13 cellular contexts compared by ENCODE assay signal in genomic region chr1:100396651-100397050, GRCh38. TPM values are rescaled to one million over a fixed set of nuclear protein-coding genes. Genes with fewer than 3 reads are reported as not detected.
DNase-seq lines count a peak whose midpoint lies in the region; ATAC-seq and TF ChIP-seq lines count a peak whose summit lies in the region.
"Had no signal": no experiment of that assay in that cellular context is flagged by ENCODE, and none has a peak within 500 bp of the region (broad histone marks: within the 10 kb centered on the region; RNA-seq: fewer than 3 reads in every experiment).

No MANE protein-coding gene starts in this region.

- H3K9ac ChIP-seq in endodermal cell (ENCODE audit: extremely low read depth, low read length, poor library complexity, severe bottlenecking) (no peak overlapping the region), GM23248 (no peak overlapping the region)

- TF ChIP-seq CTCF in C4-2B (conservative IDR thresholded peaks at IDR 0.05) (peak; percentile 15; the same call in 1 of the 2 replicates), GM12865 (IDR thresholded peaks at IDR 0.05; ENCODE audit: insufficient read depth, low read depth, low read length, missing control alignments) (no peak), endodermal cell (conservative IDR thresholded peaks at IDR 0.05) (peak; percentile 13), adrenal gland (IDR thresholded peaks at IDR 0.05) (no peak), right lobe of liver (IDR thresholded peaks at IDR 0.05) (no peak)

- peak overlapping the region; percentile 38 for H3K27ac Mint-ChIP-seq in T-helper 2 cell treated with Interferon-gamma antibody and Interleukin-4, amounts not matched to agents 5 μg/mL and 100 μg/mL, for 36 hours
- H3K27ac Mint-ChIP-seq in endodermal cell, result no peak overlapping the region

- H3K9me3 Mint-ChIP-seq in T-helper 2 cell treated with Interferon-gamma antibody and Interleukin-4, amounts not matched to agents 5 μg/mL and 100 μg/mL, for 36 hours, result peaks cover 9% of the 10 kb centered on the region
- H3K9me3 Mint-ChIP-seq in endodermal cell, result no peaks in the 10 kb centered on the region

- H3K79me2 ChIP-seq in GM23248 (ENCODE audit: insufficient read depth), result no peaks in the 10 kb centered on the region

- H2AFZ ChIP-seq in GM23248, result no peak overlapping the region

- peaks cover 75% of the 10 kb centered on the region for H3K4me1 Mint-ChIP-seq in T-helper 2 cell treated with Interferon-gamma antibody and Interleukin-4, amounts not matched to agents 5 μg/mL and 100 μg/mL, for 36 hours (ENCODE audit: low read depth)
- peaks cover 29% of the 10 kb centered on the region for H3K4me1 Mint-ChIP-seq in endodermal cell

- H3K27me3 ChIP-seq in endodermal cell (ENCODE audit: control insufficient read depth, insufficient read depth, low read length, poor library complexity, severe bottlenecking), result no peaks in the 10 kb centered on the region
- no peaks in the 10 kb centered on the region for H3K27me3 ChIP-seq in adrenal gland
- H3K27me3 ChIP-seq in right lobe of liver, result no peaks in the 10 kb centered on the region
- H3K27me3 ChIP-seq in GM23248 (replicated peaks; ENCODE audit: insufficient read depth), result no peaks in the 10 kb centered on the region
- H3K27me3 ChIP-seq: left lung had no signal

- H3F3A ChIP-seq in GM23248 (ENCODE audit: insufficient read depth), result no peaks in the 10 kb centered on the region

- H3K36me3 Mint-ChIP-seq in T-helper 2 cell treated with Interferon-gamma antibody and Interleukin-4, amounts not matched to agents 5 μg/mL and 100 μg/mL, for 36 hours (ENCODE audit: low read depth), result peaks cover 70% of the 10 kb centered on the region
- peaks cover 22% of the 10 kb centered on the region for H3K36me3 Mint-ChIP-seq in endodermal cell (ENCODE audit: low read depth)

- WGBS in endodermal cell (ENCODE audit: insufficient coverage in 1 of 2, insufficient read length in 1 of 2), 2 experiments, result 80 to 97% methylated on average over 1 to 3 of the region's 3 CpGs
- 91 to 96% (median 93%) methylated on average over 3 of the region's 3 CpGs for WGBS in adrenal gland, 4 donors
- WGBS in right lobe of liver (ENCODE audit: insufficient coverage, low coverage, low lambda C conversion rate, missing lambda C conversion rate), result 71% methylated on average over 3 of the region's 3 CpGs
- WGBS in GM23248 (ENCODE audit: low coverage in 1 of 2, low lambda C conversion rate in 2 of 2, missing lambda C conversion rate in 2 of 2), 2 experiments, result 78 to 89% methylated on average over 3 of the region's 3 CpGs

- H3K4me1 ChIP-seq in endodermal cell (ENCODE audit: control insufficient read depth, insufficient read depth, low read length) (no peaks in the 10 kb centered on the region), adrenal gland (replicated peaks in 1 of 2) (peaks cover 0 to 9% of the 10 kb centered on the region in 2 donors), right lobe of liver (no peaks in the 10 kb centered on the region), GM23248 (ENCODE audit: insufficient read depth) (no peaks in the 10 kb centered on the region)

- no peaks in the 10 kb centered on the region for H4K20me1 ChIP-seq in GM23248 (ENCODE audit: insufficient read depth)

- H3K9me3 ChIP-seq in endodermal cell (ENCODE audit: control insufficient read depth, low read length), result peaks cover 10% of the 10 kb centered on the region
- no peaks in the 10 kb centered on the region for H3K9me3 ChIP-seq in adrenal gland (replicated peaks in 1 of 3)
- H3K9me3 ChIP-seq in right lobe of liver, result no peaks in the 10 kb centered on the region
- H3K9me3 ChIP-seq in GM23248 (ENCODE audit: low read depth), result no peaks in the 10 kb centered on the region
- H3K9me3 ChIP-seq: left lung, thoracic aorta had no signal

- H3K4me3 ChIP-seq in GM12865 (ENCODE audit: low read depth, low read length) (no peak overlapping the region), endodermal cell (ENCODE audit: low read length) (no peak overlapping the region), adrenal gland (no peak overlapping the region), right lobe of liver (no peak overlapping the region), GM23248 (no peak overlapping the region)
- H3K4me3 ChIP-seq: left lung, thoracic aorta had no signal

- ATAC-seq in right lobe of liver, result no peak
- ATAC-seq: left lung had no signal

- DNase-seq in GM12865 (ENCODE audit: low read depth) (peak; percentile 8), endodermal cell (no peak), adrenal gland (no peak), right lobe of liver (no peak), GM23248 (no peak)
- no peak for DNase-seq in T-helper 2 cell treated with Interferon-gamma antibody and Interleukin-4, amounts not matched to agents 5 μg/mL and 100 μg/mL, for 36 hours (ENCODE audit: low spot score)
- DNase-seq: left lung, naive B cell, NCI-H82, retina had no signal

- H3K27me3 Mint-ChIP-seq in T-helper 2 cell treated with Interferon-gamma antibody and Interleukin-4, amounts not matched to agents 5 μg/mL and 100 μg/mL, for 36 hours (ENCODE audit: low read depth), result no peaks in the 10 kb centered on the region
- no peaks in the 10 kb centered on the region for H3K27me3 Mint-ChIP-seq in endodermal cell (ENCODE audit: insufficient read depth)
- H3K27me3 Mint-ChIP-seq: naive B cell had no signal

- in situ Hi-C loops in GM23248 (cut with MboI), result no loop called here

- H3K4me2 ChIP-seq in GM23248 (ENCODE audit: unreplicated experiment), result no peak overlapping the region

- no peak for TF ChIP-seq POLR2A in adrenal gland (IDR thresholded peaks at IDR 0.05)
- TF ChIP-seq POLR2A in right lobe of liver (IDR thresholded peaks at IDR 0.05), result no peak

- no peaks in the 10 kb centered on the region for H3K9me2 ChIP-seq in GM23248 (ENCODE audit: insufficient read depth)

- H3K27ac ChIP-seq in C4-2B (no peak overlapping the region), endodermal cell (ENCODE audit: low read depth, low read length) (no peak overlapping the region), adrenal gland (no peak overlapping the region), right lobe of liver (no peak overlapping the region), GM23248 (no peak overlapping the region)
- H3K27ac ChIP-seq: HL-60, thoracic aorta had no signal

- H3K36me3 ChIP-seq in endodermal cell (ENCODE audit: control insufficient read depth, insufficient read depth, low read length) (peaks cover 33% of the 10 kb centered on the region), adrenal gland (replicated peaks in 1 of 2) (no peaks in the 10 kb centered on the region), right lobe of liver (no peaks in the 10 kb centered on the region), GM23248 (ENCODE audit: low read depth) (no peaks in the 10 kb centered on the region; the same call in 1 of the 2 replicates)
- H3K36me3 ChIP-seq: thoracic aorta had no signal

- intact Hi-C loops in adrenal gland (cut with DNase I) (no loop called here), right lobe of liver (cut with DNase I) (no loop called here)

- H3K4me3 Mint-ChIP-seq in T-helper 2 cell treated with Interferon-gamma antibody and Interleukin-4, amounts not matched to agents 5 μg/mL and 100 μg/mL, for 36 hours, result peak overlapping the region; percentile 6
- H3K4me3 Mint-ChIP-seq in endodermal cell, result no peak overlapping the region

RNA-seq across cellular contexts. Expression of gene CDC14A, which starts 44.3 kb away (rescaled TPM):
- total RNA-seq in endodermal cell (10 to 100 TPM; 14.5 to 17.6 TPM), adrenal gland (10 to 100 TPM in 2 of 8 donors, 1 to 10 TPM in 5, under 1 TPM in 1; 0.85 to 19.2 (median 4.6) TPM), right lobe of liver (1 to 10 TPM; 1.1 to 3.3 (median 1.6) TPM)
- 9.9 TPM for polyA plus RNA-seq in endodermal cell (2013, experiment 1 of 2)
- polyA plus RNA-seq in endodermal cell (2013, experiment 2 of 2), result 10.4 TPM
- polyA plus RNA-seq in adrenal gland (1 to 10 TPM; 1.1 to 1.7 (median 1.3) TPM), GM23248 (2016; fragmentation: Nextera tagmentation; extraction: Ambion mirVana) (1.5 and 1.8 TPM in 2 replicates)
- 1.5 and 5.6 TPM in 2 replicates for total RNA-seq in GM23248 (2014; rRNA removed; shearing (Covaris generic))

Comparison
In these comparisons a context has a peak if more than half of its experiments do, and no peak if none do; other contexts are left out.
1. CTCF ChIP-seq: peak in C4-2B (single experiment) and endodermal cell (single experiment); none in GM12865 (single experiment), adrenal gland (0 of 6) and right lobe of liver (0 of 4).